In genomic region chr20:34948030-34948429, GRCh38 we compare ENCODE assay signal across 16 cellular contexts. TPM values are rescaled to one million over a fixed set of nuclear protein-coding genes. Genes with fewer than 3 reads are reported as not detected.
DNase-seq lines count a peak whose midpoint lies in the region; ATAC-seq and TF ChIP-seq lines count a peak whose summit lies in the region.
"Had no signal": no experiment of that assay in that cellular context is flagged by ENCODE, and none has a peak within 500 bp of the region (broad histone marks: within the 10 kb centered on the region; RNA-seq: fewer than 3 reads in every experiment).

No MANE protein-coding gene starts in this region.

- DNase-seq in BJ (ENCODE audit: low read depth) (peak; percentile 62), NCI-H226 (peak; percentile 76), cardiac fibroblast (ENCODE audit: low read depth in 2 of 2) (peak; percentile 54 to 84), non-pigmented ciliary epithelial cell (ENCODE audit: low read depth) (peak; percentile 65), activated gamma-delta T cell (lab: John Stamatoyannopoulos, UW) (no peak), GF-D8 (lab: John Stamatoyannopoulos, UW) (no peak)
- no peak for DNase-seq in activated T-cell treated with anti-CD3 and anti-CD28 coated beads, Interleukin-2, amount 50 U/mL, for 24 hours
- DNase-seq: activated CD8-positive, alpha-beta memory T cell treated with anti-CD3 and anti-CD28 coated beads, Interleukin-2, amount 10 ng/mL, durations not matched to agents 7 days and 5 days; cortex of kidney; kidney; NCI-H187 treated with DMSO at 0.1 percent for 48 hours; stimulated activated CD4-positive, alpha-beta T cell treated with anti-CD3 and anti-CD28 coated beads, Interleukin-4, amount 100 ng/mL, for 1 hour had no signal

- H3K4me3 ChIP-seq in BJ (ENCODE audit: low read depth, low read length): no peak overlapping the region
- no peak overlapping the region for H3K4me3 ChIP-seq in cardiac fibroblast (replicated peaks in 1 of 2; ENCODE audit: low read depth in 2 of 2, low read length in 2 of 2)
- H3K4me3 ChIP-seq: gastroesophageal sphincter had no signal

- no peaks in the 10 kb centered on the region for H3K27me3 Mint-ChIP-seq in activated T-cell treated with anti-CD3 and anti-CD28 coated beads, Interleukin-2, amount 50 U/mL, for 24 hours
- H3K27me3 Mint-ChIP-seq: activated CD8-positive, alpha-beta memory T cell treated with anti-CD3 and anti-CD28 coated beads, Interleukin-2, amount 10 ng/mL, durations not matched to agents 7 days and 5 days; activated naive CD8-positive, alpha-beta T cell had no signal

- H3K4me1 Mint-ChIP-seq in activated T-cell treated with anti-CD3 and anti-CD28 coated beads, Interleukin-2, amount 50 U/mL, for 24 hours (ENCODE audit: low read depth): peaks cover 9% of the 10 kb centered on the region
- H3K4me1 Mint-ChIP-seq: CD14-positive monocyte had no signal

- no peak for TF ChIP-seq CTCF in BJ (IDR thresholded peaks at IDR 0.05; ENCODE audit: insufficient read depth, low read depth, low read length)
- TF ChIP-seq CTCF in cardiac fibroblast (IDR thresholded peaks at IDR 0.05; ENCODE audit: low read depth, low read length): no peak

- H3K27ac Mint-ChIP-seq in activated T-cell treated with anti-CD3 and anti-CD28 coated beads, Interleukin-2, amount 50 U/mL, for 24 hours: no peak overlapping the region
- H3K27ac Mint-ChIP-seq: activated CD8-positive, alpha-beta memory T cell treated with anti-CD3 and anti-CD28 coated beads, Interleukin-2, amount 10 ng/mL, durations not matched to agents 7 days and 5 days; activated naive CD8-positive, alpha-beta T cell; CD14-positive monocyte had no signal

- no peaks in the 10 kb centered on the region for H3K9me3 Mint-ChIP-seq in activated T-cell treated with anti-CD3 and anti-CD28 coated beads, Interleukin-2, amount 50 U/mL, for 24 hours
- H3K9me3 Mint-ChIP-seq: CD14-positive monocyte had no signal

- H3K4me3 Mint-ChIP-seq in activated T-cell treated with anti-CD3 and anti-CD28 coated beads, Interleukin-2, amount 50 U/mL, for 24 hours: no peak overlapping the region
- H3K4me3 Mint-ChIP-seq: activated CD8-positive, alpha-beta memory T cell treated with anti-CD3 and anti-CD28 coated beads, Interleukin-2, amount 10 ng/mL, durations not matched to agents 7 days and 5 days; activated naive CD8-positive, alpha-beta T cell; CD14-positive monocyte had no signal

- CTCF ChIA-PET in BJ (lab: Yijun Ruan, JAX): interaction anchor here (0.7 to 1.6 kb wide), 3 partner anchors 40 to 75 kb away, joined by 3 to 16 read pairs (median 5); partner anchors contain the start of gene GGT7

- POLR2A ChIA-PET in BJ (lab: Charles Lee): no interaction called here

- no peak for ATAC-seq in HG03520 (IDR thresholded peaks at IDR 0.05; ENCODE audit: unreplicated experiment)
- ATAC-seq: activated CD8-positive, alpha-beta memory T cell treated with anti-CD3 and anti-CD28 coated beads, Interleukin-2, amount 10 ng/mL, durations not matched to agents 7 days and 5 days; gastroesophageal sphincter had no signal

- no peaks in the 10 kb centered on the region for H3K27me3 ChIP-seq in BJ (ENCODE audit: control insufficient read depth, insufficient read depth, low read length)
- H3K27me3 ChIP-seq: gastroesophageal sphincter had no signal

- peaks cover 67% of the 10 kb centered on the region for H3K36me3 Mint-ChIP-seq in activated T-cell treated with anti-CD3 and anti-CD28 coated beads, Interleukin-2, amount 50 U/mL, for 24 hours (ENCODE audit: low read depth)

- H3K36me3 ChIP-seq in BJ (ENCODE audit: control insufficient read depth, insufficient read depth, low read length): peaks cover 6% of the 10 kb centered on the region

RNA-seq across cellular contexts. Expression of gene GSS, which starts 7.6 kb away (rescaled TPM):
- 85.9 and 110 TPM in 2 replicates for polyA plus RNA-seq in BJ (2011; rRNA removed)
- 36.9 and 53.7 TPM in 2 replicates for polyA minus RNA-seq in BJ (2011; rRNA and poly(A)+ RNA removed)

RNA-seq across cellular contexts. Expression of gene MYH7B, which starts 7.6 kb away (rescaled TPM):
- polyA plus RNA-seq in BJ (2011; rRNA removed): 0.01 and 0.05 TPM in 2 replicates
- polyA minus RNA-seq in BJ (2011; rRNA and poly(A)+ RNA removed): 0.46 TPM in 1 of 2 replicates, not detected in the other
- polyA plus RNA-seq: CD14-positive monocyte had no signal

Comparison
In these comparisons a context has a peak if more than half of its experiments do, and no peak if none do; other contexts are left out.
1. DNase-seq: peak in BJ (single experiment), NCI-H226 (single experiment), cardiac fibroblast (2 of 2) and non-pigmented ciliary epithelial cell (single experiment); none in activated gamma-delta T cell (single experiment), activated T-cell treated with anti-CD3 and anti-CD28 coated beads, Interleukin-2, amount 50 U/mL, for 24 hours (single experiment) and GF-D8 (single experiment).